ENCODE assay signal across 1 cellular context in genomic region chr10:69374931-69375306, GRCh38.
TF ChIP-seq lines count a peak whose summit lies in the region.

No MANE protein-coding gene starts in this region.

TF ChIP-seq in WTC11, 78 proteins besides CTCF, POLR2A, EP300 and RAD21 (continued from another document):
- no peak for TF ChIP-seq ZNF532 (CRISPR knock-in tag; IDR thresholded peaks at IDR 0.05; ENCODE audit: borderline replicate concordance)
